ENCODE assay signal across 28 cellular contexts in genomic region chr19:8044018-8044417, GRCh38. TPM values are rescaled to one million over a fixed set of nuclear protein-coding genes. Genes with fewer than 3 reads are reported as not detected.
"Had no signal": no experiment of that assay in that cellular context is flagged by ENCODE, and none has a peak within 500 bp of the region (broad histone marks: within the 10 kb centered on the region; RNA-seq: fewer than 3 reads in every experiment).

No MANE protein-coding gene starts in this region.

- H3K9me3 Mint-ChIP-seq: memory B cell; mesothelial cell of epicardium; natural killer cell; neural crest cell; stimulated activated naive B cell treated with anti-CD40 and anti-IgM and Interleukin-4, amounts not matched to agents 10 μg/mL and 1 μg/mL and 100 μg/mL, for 72 hours; stimulated activated naive CD8-positive, alpha-beta T cell treated with anti-CD3 and anti-CD28 coated beads, Interleukin-15, amount 100 ng/mL, for 72 hours had no signal

- H3K27ac ChIP-seq: dorsolateral prefrontal cortex, hepatocyte, left ventricle myocardium inferior, lower lobe of right lung, parathyroid adenoma, upper lobe of left lung, uterus had no signal

- H3K27ac Mint-ChIP-seq: memory B cell; mesothelial cell of epicardium; natural killer cell; stimulated activated naive B cell treated with anti-CD40 and anti-IgM and Interleukin-4, amounts not matched to agents 10 μg/mL and 1 μg/mL and 100 μg/mL, for 72 hours; stimulated activated naive CD8-positive, alpha-beta T cell treated with anti-CD3 and anti-CD28 coated beads, Interleukin-15, amount 100 ng/mL, for 72 hours had no signal

- H3K4me1 Mint-ChIP-seq: memory B cell; mesothelial cell of epicardium; natural killer cell; stimulated activated naive B cell treated with anti-CD40 and anti-IgM and Interleukin-4, amounts not matched to agents 10 μg/mL and 1 μg/mL and 100 μg/mL, for 72 hours had no signal

- H2AFZ ChIP-seq: hepatocyte, parathyroid adenoma had no signal

- H3K4me3 ChIP-seq: dorsolateral prefrontal cortex, hepatocyte, left ventricle myocardium inferior, lower lobe of right lung, upper lobe of left lung, uterus had no signal

- H3K36me3 ChIP-seq: left ventricle myocardium inferior, lower lobe of right lung, upper lobe of left lung, uterus had no signal

- H3K9ac ChIP-seq: parathyroid adenoma had no signal

- H3K4me1 ChIP-seq: left ventricle myocardium inferior, lower lobe of right lung, parathyroid adenoma, upper lobe of left lung, uterus had no signal

- H3K27me3 ChIP-seq: hepatocyte, upper lobe of left lung, uterus had no signal

- H3K36me3 Mint-ChIP-seq: memory B cell; mesothelial cell of epicardium; natural killer cell; stimulated activated naive B cell treated with anti-CD40 and anti-IgM and Interleukin-4, amounts not matched to agents 10 μg/mL and 1 μg/mL and 100 μg/mL, for 72 hours had no signal

- H3K4me2 ChIP-seq: hepatocyte had no signal

- DNase-seq: cortex of kidney; dorsolateral prefrontal cortex; effector CD8-positive, alpha-beta T cell; kidney; left cardiac atrium; left ventricle myocardium inferior; lower lobe of right lung; natural killer cell; nucleus accumbens; stimulated activated CD4-positive, alpha-beta T cell treated with anti-CD3 and anti-CD28 coated beads, Interleukin-2, amount 100 ng/mL, for 24 hours; stimulated activated CD4-positive, alpha-beta T cell treated with anti-CD3 and anti-CD28 coated beads, Interleukin-4, amount 100 ng/mL, for 4 hours; stimulated activated naive B cell treated with anti-CD40 and anti-IgM and Interleukin-4, amounts not matched to agents 10 μg/mL and 1 μg/mL and 100 μg/mL, for 72 hours; stimulated activated naive CD8-positive, alpha-beta T cell treated with anti-CD3 and anti-CD28 coated beads, Interleukin-15, amount 100 ng/mL, for 72 hours; upper lobe of left lung; uterus had no signal

- H3K9me3 ChIP-seq: left ventricle myocardium inferior, lower lobe of right lung, upper lobe of left lung, uterus had no signal

- H3K4me3 Mint-ChIP-seq: memory B cell; mesothelial cell of epicardium; natural killer cell; neural crest cell; stimulated activated naive B cell treated with anti-CD40 and anti-IgM and Interleukin-4, amounts not matched to agents 10 μg/mL and 1 μg/mL and 100 μg/mL, for 72 hours; stimulated activated naive CD8-positive, alpha-beta T cell treated with anti-CD3 and anti-CD28 coated beads, Interleukin-15, amount 100 ng/mL, for 72 hours had no signal

RNA-seq across cellular contexts. Expression of gene CCL25, which starts 8.5 kb away (rescaled TPM):
- total RNA-seq: fibroblast of lung, fibroblast of villous mesenchyme, hepatocyte, kidney, left cardiac atrium, left ventricle myocardium inferior, lower lobe of right lung, mucosa of gallbladder, myocyte, neural crest cell, pulmonary artery endothelial cell, sciatic nerve, skeletal muscle tissue, subcutaneous adipose tissue, upper lobe of left lung, uterus had no signal
- polyA plus RNA-seq: fibroblast of lung, hepatocyte had no signal
